In genomic region chr3:16055606-16056209, GRCh38 we compare ENCODE assay signal across 13 cellular contexts.
DNase-seq lines count a peak whose midpoint lies in the region; ATAC-seq and TF ChIP-seq lines count a peak whose summit lies in the region.
"Had no signal": no experiment of that assay in that cellular context is flagged by ENCODE, and none has a peak within 500 bp of the region (broad histone marks: within the 10 kb centered on the region; RNA-seq: fewer than 3 reads in every experiment).

No MANE protein-coding gene starts in this region.

- H3K27ac ChIP-seq in SK-N-SH (ENCODE audit: low read depth in 2 of 2, low read length in 1 of 2) (no peak overlapping the region), esophagus squamous epithelium (peak overlapping the region; percentile 18 to 76 (median 66)), osteoblast (ENCODE audit: low read depth, low read length) (peak overlapping the region; percentile 70), tibial nerve (peak overlapping the region; percentile 65 to 97 (median 94))
- H3K27ac ChIP-seq: PC-9 had no signal

- TF ChIP-seq RAD21 in SK-N-SH (IDR thresholded peaks at IDR 0.05; ENCODE audit: low read length) = no peak

- H3K9me3 ChIP-seq in SK-N-SH (no peaks in the 10 kb centered on the region), esophagus squamous epithelium (no peaks in the 10 kb centered on the region), osteoblast (ENCODE audit: low read depth, low read length) (no peaks in the 10 kb centered on the region), tibial nerve (no peaks in the 10 kb centered on the region)

- H3K9me2 ChIP-seq in SK-N-SH = no peaks in the 10 kb centered on the region

- H3K79me2 ChIP-seq in SK-N-SH (ENCODE audit: insufficient read depth) (no peaks in the 10 kb centered on the region), osteoblast (ENCODE audit: insufficient read depth, low read length) (no peaks in the 10 kb centered on the region)

- DNase-seq in SK-N-SH (no peak), esophagus squamous epithelium (lab: John Stamatoyannopoulos, UW) (no peak), osteoblast (ENCODE audit: insufficient read length, low spot score, missing footprints) (peak; percentile 34), tibial nerve (ENCODE audit: low spot score in 2 of 2) (peak in 1 of 2 donors; percentile 39), NCI-H446 treated with DMSO at 0.1 percent for 48 hours (lab: John Stamatoyannopoulos, UW) (no peak)
- DNase-seq: activated CD4-positive, alpha-beta T cell treated with anti-CD3 and anti-CD28 coated beads, Interleukin-2, amount 10 ng/mL, durations not matched to agents 24 days and 14 days; COR-L47; PC-9; retina; T-helper 2 cell had no signal

- H3K36me3 ChIP-seq in SK-N-SH (replicated peaks in 1 of 2; ENCODE audit: control insufficient read depth in 1 of 2, insufficient read depth in 2 of 2, low read length in 1 of 2) (no peaks in the 10 kb centered on the region), esophagus squamous epithelium (no peaks in the 10 kb centered on the region), osteoblast (ENCODE audit: insufficient read depth, low read length) (no peaks in the 10 kb centered on the region), tibial nerve (no peaks in the 10 kb centered on the region)

- TF ChIP-seq POLR2A in esophagus squamous epithelium (IDR thresholded peaks at IDR 0.05) = no peak
- TF ChIP-seq POLR2A in tibial nerve (IDR thresholded peaks at IDR 0.05) = peak in 1 of 2 donors; percentile 22

- ATAC-seq in SK-N-SH treated with all-trans-retinoic acid at 6 μM for 48 hours (no peak), GM18498 (IDR thresholded peaks at IDR 0.05; ENCODE audit: unreplicated experiment) (no peak), HG03039 (IDR thresholded peaks at IDR 0.05; ENCODE audit: unreplicated experiment) (no peak)

- 86% methylated on average over 7 of the region's 7 CpGs for WGBS in SK-N-SH (ENCODE audit: low lambda C conversion rate)
- WGBS in esophagus squamous epithelium, 2 donors = 28 to 36% methylated on average over 7 of the region's 7 CpGs
- 48 to 52% methylated on average over 7 of the region's 7 CpGs for WGBS in tibial nerve, 2 donors

- H3K4me1 ChIP-seq in SK-N-SH (ENCODE audit: control insufficient read depth in 1 of 2, insufficient read depth in 2 of 2, low read depth in 1 of 2, low read length in 1 of 2) (peaks cover 0 to 12% of the 10 kb centered on the region in 2 experiments; a peak in 3 of 4 replicates), esophagus squamous epithelium (peaks cover 0 to 54% (median 31%) of the 10 kb centered on the region in 3 donors), osteoblast (ENCODE audit: insufficient read depth, low read length) (peaks cover 45% of the 10 kb centered on the region), tibial nerve (peaks cover 5 to 77% (median 42%) of the 10 kb centered on the region in 4 donors)

- POLR2A ChIA-PET in SK-N-SH (lab: Yijun Ruan, JAX) = no interaction called here

- no peaks in the 10 kb centered on the region for H4K20me1 ChIP-seq in SK-N-SH (ENCODE audit: insufficient read depth)
- H4K20me1 ChIP-seq in osteoblast (ENCODE audit: insufficient read depth, low read length) = no peaks in the 10 kb centered on the region

- intact Hi-C loops in esophagus squamous epithelium (cut with DNase I) = no loop called here

- TF ChIP-seq EP300 in SK-N-SH (IDR thresholded peaks at IDR 0.05; ENCODE audit: borderline replicate concordance in 1 of 2, low read depth in 1 of 2, low read length in 1 of 2) (no peak), tibial nerve (IDR thresholded peaks at IDR 0.05) (peak; percentile 29 to 54)

- H3K27me3 ChIP-seq in SK-N-SH (ENCODE audit: insufficient read depth) (no peaks in the 10 kb centered on the region), esophagus squamous epithelium (no peaks in the 10 kb centered on the region), osteoblast (ENCODE audit: insufficient read depth, low read length) (no peaks in the 10 kb centered on the region), tibial nerve (no peaks in the 10 kb centered on the region)

- H3K9ac ChIP-seq in SK-N-SH = no peak overlapping the region

- TF ChIP-seq CTCF in SK-N-SH (IDR thresholded peaks at IDR 0.05) = no peak
- no peak for TF ChIP-seq CTCF in esophagus squamous epithelium (IDR thresholded peaks at IDR 0.05)
- TF ChIP-seq CTCF in osteoblast (IDR thresholded peaks at IDR 0.05; ENCODE audit: extremely low read depth, low read depth, low read length) = no peak
- peak in 1 of 5 experiments; percentile 14 for TF ChIP-seq CTCF in tibial nerve (IDR thresholded peaks at IDR 0.05)

- CTCF ChIA-PET in SK-N-SH (lab: Yijun Ruan, JAX) = interaction anchor here (0.6 to 2.3 kb wide), 3 partner anchors 65 to 123 kb away, joined by 3 to 16 read pairs (median 3); no protein-coding TSS in a partner anchor

- H2AFZ ChIP-seq in SK-N-SH (ENCODE audit: low read depth) (peak overlapping the region; percentile 30; the same call in 1 of the 2 replicates), osteoblast (ENCODE audit: low read length) (peak overlapping the region; percentile 85)
- H2AFZ ChIP-seq: PC-9 had no signal

- H3K4me3 ChIP-seq in SK-N-SH (ENCODE audit: low read depth in 2 of 2, low read length in 1 of 2) (no peak overlapping the region), esophagus squamous epithelium (peak overlapping the region in 1 of 4 donors; percentile 26), osteoblast (ENCODE audit: insufficient read depth, low read length) (peak overlapping the region; percentile 53), tibial nerve (peak overlapping the region in 1 of 4 donors; percentile 18)
- H3K4me3 ChIP-seq: PC-9 had no signal

- H3K4me2 ChIP-seq in SK-N-SH (no peak overlapping the region), osteoblast (ENCODE audit: insufficient read depth, low read length) (peak overlapping the region; percentile 73)
- H3K4me2 ChIP-seq: PC-9 had no signal

- peaks cover 22% of the 10 kb centered on the region for H3F3A ChIP-seq in SK-N-SH (replicated peaks; ENCODE audit: insufficient read depth)

TF ChIP-seq in SK-N-SH, 30 proteins besides CTCF, POLR2A, EP300 and RAD21:
- TF ChIP-seq FOXJ3 (CRISPR knock-in tag; IDR thresholded peaks at IDR 0.05) (no peak), FOSL2 (IDR thresholded peaks at IDR 0.05; ENCODE audit: borderline replicate concordance, low read depth) (no peak), RCOR1 (IDR thresholded peaks at IDR 0.05; ENCODE audit: low read length) (no peak)

TF ChIP-seq in SK-N-SH treated with all-trans-retinoic acid at 6 μM for 48 hours, 23 proteins besides CTCF, POLR2A, EP300 and RAD21 (continues in another document):
- no peak for TF ChIP-seq ZNF8 (CRISPR knock-in tag; IDR thresholded peaks at IDR 0.05)
- no peak for TF ChIP-seq PPARA (CRISPR knock-in tag; IDR thresholded peaks at IDR 0.05; ENCODE audit: borderline replicate concordance)
- no peak for TF ChIP-seq ZNF70 (CRISPR knock-in tag; IDR thresholded peaks at IDR 0.05)
- no peak for TF ChIP-seq BACH2 (CRISPR knock-in tag; IDR thresholded peaks at IDR 0.05; ENCODE audit: borderline replicate concordance)
- TF ChIP-seq ZNF565 (CRISPR knock-in tag; conservative IDR thresholded peaks at IDR 0.05; ENCODE audit: low read depth) = no peak
- no peak for TF ChIP-seq CREB5 (CRISPR knock-in tag; IDR thresholded peaks at IDR 0.05; ENCODE audit: low read depth)
- TF ChIP-seq ARNTL (CRISPR knock-in tag; IDR thresholded peaks at IDR 0.05; ENCODE audit: borderline replicate concordance, low read depth) = no peak
- TF ChIP-seq SNAI2 (CRISPR knock-in tag; IDR thresholded peaks at IDR 0.05) = no peak
- no peak for TF ChIP-seq POU6F1 (CRISPR knock-in tag; IDR thresholded peaks at IDR 0.05; ENCODE audit: borderline replicate concordance, low read depth)
- TF ChIP-seq ZC3H10 (CRISPR knock-in tag; IDR thresholded peaks at IDR 0.05) = no peak
- no peak for TF ChIP-seq CSDC2 (CRISPR knock-in tag; IDR thresholded peaks at IDR 0.05)
- TF ChIP-seq GLIS3 (CRISPR knock-in tag; IDR thresholded peaks at IDR 0.05) = no peak

Comparison
In these comparisons a context has a peak if more than half of its experiments do, and no peak if none do; other contexts are left out.
1. H3K27ac ChIP-seq: peak in esophagus squamous epithelium (4 of 4), osteoblast (single experiment) and tibial nerve (4 of 4); none in SK-N-SH (0 of 2).